18 cellular contexts compared by ENCODE assay signal in the genomic region with DNA sequence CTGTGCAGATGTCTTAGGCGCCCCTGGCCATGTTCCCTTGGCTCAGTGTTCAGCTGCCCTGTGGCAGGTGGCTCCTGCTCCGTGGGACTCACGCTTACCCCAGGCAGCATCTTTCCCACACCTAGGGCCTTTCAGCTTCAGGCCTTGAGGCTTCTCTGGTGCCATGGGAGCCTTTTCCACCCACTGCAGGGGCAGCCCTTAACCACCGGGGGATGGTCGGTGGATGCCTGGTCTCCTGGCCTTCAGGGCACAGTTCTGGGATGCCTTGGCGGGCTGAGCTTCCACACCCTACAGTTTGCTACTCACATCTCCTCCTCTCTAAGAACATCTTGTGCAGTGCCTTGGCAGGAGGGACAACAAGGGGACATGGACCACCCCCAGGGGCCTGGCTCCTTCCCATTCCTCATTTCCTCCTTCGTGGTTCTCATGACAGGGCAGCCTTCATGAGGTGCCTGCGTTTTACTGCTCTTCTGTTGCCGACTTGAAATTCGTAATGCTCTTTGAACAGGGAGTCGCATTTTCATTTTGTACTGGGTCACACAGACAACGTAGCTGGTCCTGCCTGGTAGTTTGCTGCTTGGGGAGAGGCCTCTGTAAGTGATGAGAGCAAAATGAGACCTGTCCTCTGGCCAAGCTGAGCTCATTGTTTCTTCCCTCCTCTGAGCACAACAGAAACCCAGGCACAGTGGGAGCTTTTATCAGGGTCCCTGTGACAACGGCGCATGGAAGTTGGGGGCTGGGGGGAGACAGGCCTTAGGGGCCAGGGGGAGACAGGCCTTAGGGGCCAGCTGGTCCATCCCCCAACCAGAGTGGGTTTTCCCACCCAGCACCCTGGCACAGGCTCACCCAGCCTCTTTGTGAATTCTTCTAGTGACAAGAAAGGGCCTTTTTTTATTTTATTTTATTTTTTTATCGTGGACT.
DNase-seq lines count a peak whose midpoint lies in the region; ATAC-seq, FAIRE-seq and TF ChIP-seq lines count a peak whose summit lies in the region.
"Had no signal": no experiment of that assay in that cellular context is flagged by ENCODE, and none has a peak within 500 bp of the region (broad histone marks: within the 10 kb centered on the region; RNA-seq: fewer than 3 reads in every experiment).

No MANE protein-coding gene starts in this region.

- H3K9ac ChIP-seq in K562 (ENCODE audit: insufficient read depth in 1 of 2, low read depth in 2 of 2, low read length in 2 of 2), result no peak overlapping the region; a peak in 2 of 4 replicates

- H3K9me1 ChIP-seq in K562 (ENCODE audit: control insufficient read depth, insufficient read depth, low read length), result no peaks in the 10 kb centered on the region

- no peaks in the 10 kb centered on the region for H3K27me3 ChIP-seq in GM23338 (ENCODE audit: insufficient read depth)
- no peaks in the 10 kb centered on the region for H3K27me3 ChIP-seq in K562 (ENCODE audit: control insufficient read depth in 2 of 2, insufficient read depth in 2 of 2, low read length in 2 of 2)
- H3K27me3 ChIP-seq: breast epithelium, pancreas, vagina had no signal

- H3K4me1 ChIP-seq in A549 (peaks cover 62% of the 10 kb centered on the region), GM23338 (ENCODE audit: insufficient read depth) (no peaks in the 10 kb centered on the region), K562 (replicated peaks in 1 of 2; ENCODE audit: control insufficient read depth in 2 of 2, insufficient read depth in 2 of 2, low read length in 2 of 2) (peaks cover 15 to 23% of the 10 kb centered on the region in 2 experiments)

- H3F3A ChIP-seq in GM23338 (replicated peaks; ENCODE audit: low read depth), result no peaks in the 10 kb centered on the region

- peaks cover 2% of the 10 kb centered on the region for H3K27me3 Mint-ChIP-seq in GM23338 (ENCODE audit: insufficient read depth, low read depth, poor library complexity)

- H3K27ac ChIP-seq in A549 (peak overlapping the region; percentile 90 to 92), GM23338 (ENCODE audit: low read depth) (no peak overlapping the region), K562 (ENCODE audit: extremely low read depth, low read depth, low read length) (no peak overlapping the region)
- H3K27ac ChIP-seq: pancreas, vagina had no signal

- CTCF ChIA-PET in A549 (lab: Yijun Ruan, JAX) (interaction anchor here (0.9 to 1.7 kb wide), 4 partner anchors 12 to 207 kb away, joined by 3 to 15 read pairs (median 6); no protein-coding TSS in a partner anchor), K562 (lab: Yijun Ruan, JAX; ENCODE audit: low intra/inter-chr PET ratio) (no interaction called here)

- no peak overlapping the region for H3K27ac Mint-ChIP-seq in GM23338

- H3K79me2 ChIP-seq in GM23338 (replicated peaks; ENCODE audit: insufficient read depth), result no peaks in the 10 kb centered on the region
- no peaks in the 10 kb centered on the region for H3K79me2 ChIP-seq in K562 (ENCODE audit: control insufficient read depth, insufficient read depth, low read length)

- H4K20me1 ChIP-seq in GM23338 (replicated peaks; ENCODE audit: insufficient read depth) (no peaks in the 10 kb centered on the region), K562 (replicated peaks; ENCODE audit: control insufficient read depth, insufficient read depth, low read length) (no peaks in the 10 kb centered on the region)

- TF ChIP-seq RAD21 in A549 (conservative IDR thresholded peaks at IDR 0.05 in 1 of 2, IDR thresholded peaks at IDR 0.05 in 1 of 2) (no peak), K562 (CRISPR knock-in tag; conservative IDR thresholded peaks at IDR 0.05 in 1 of 2, IDR thresholded peaks at IDR 0.05 in 1 of 2) (no peak)

- no peak for DNase-seq in A549 (ENCODE audit: low read depth in 1 of 2, low spot score in 1 of 2)
- no peak for DNase-seq in GM23338 (ENCODE audit: low spot score)
- DNase-seq in K562 (ENCODE audit: extremely low read depth in 1 of 4, low spot score in 3 of 4), result no peak
- peak; percentile 80 for DNase-seq in midbrain (lab: John Stamatoyannopoulos, UW)
- DNase-seq in AML-193 (lab: John Stamatoyannopoulos, UW), result no peak
- no peak for DNase-seq in NCI-H446 (lab: John Stamatoyannopoulos, UW)
- DNase-seq in HK-2 (ENCODE audit: unreplicated experiment), result no peak
- DNase-seq: activated CD4-positive, alpha-beta T cell treated with anti-CD3 and anti-CD28 coated beads for 48 hours; activated naive CD4-positive, alpha-beta T cell treated with anti-CD3 and anti-CD28 coated beads, Interleukin-2, amount 50 U/mL, for 16 hours; COR-L47; dermis blood vessel endothelial cell; left colon; NCI-H1436 had no signal

- POLR2A ChIA-PET in A549 (lab: Yijun Ruan, JAX) (no interaction called here), K562 (lab: Yijun Ruan, JAX) (interaction anchor here (0.6 to 4.3 kb wide), 6 partner anchors 12 to 39 kb away, joined by 3 to 35 read pairs (median 4); no protein-coding TSS in a partner anchor)

- no peak for TF ChIP-seq POLR2A in A549 (IDR thresholded peaks at IDR 0.05; ENCODE audit: low read length)
- no peak for TF ChIP-seq POLR2A in K562 (conservative IDR thresholded peaks at IDR 0.05)

- H2AFZ ChIP-seq in GM23338 (peak overlapping the region; percentile 59; the same call in 1 of the 2 replicates), K562 (ENCODE audit: low read depth, low read length) (no peak overlapping the region)

- FAIRE-seq in A549 (lab: Jason Lieb, UNC) (no peak), K562 (lab: Jason Lieb, UNC) (no peak)
- FAIRE-seq: frontal cortex, pancreas had no signal

- ATAC-seq in A549 (peak in 1 of 2 experiments; percentile 3; a peak in 1 of 6 replicates), GM23338 (peak; percentile 55), K562 (no peak), HG02759 (IDR thresholded peaks at IDR 0.05; ENCODE audit: unreplicated experiment) (no peak)
- ATAC-seq: left colon, pancreas had no signal

- H3K36me3 ChIP-seq in GM23338 (ENCODE audit: insufficient read depth) (no peaks in the 10 kb centered on the region), K562 (ENCODE audit: control insufficient read depth, insufficient read depth, low read length) (no peaks in the 10 kb centered on the region)
- H3K36me3 ChIP-seq: breast epithelium, pancreas, vagina had no signal

- in situ Hi-C loops in K562 (cut with MboI), result no loop called here

- no peaks in the 10 kb centered on the region for H3K9me3 Mint-ChIP-seq in GM23338

- H3K4me3 ChIP-seq in A549 (no peak overlapping the region), GM23338 (no peak overlapping the region), K562 (no peak overlapping the region)
- H3K4me3 ChIP-seq: breast epithelium, pancreas, vagina had no signal

- no peaks in the 10 kb centered on the region for H3K9me2 ChIP-seq in GM23338 (ENCODE audit: insufficient read depth)

- H3K4me3 Mint-ChIP-seq in GM23338, result no peak overlapping the region

- TF ChIP-seq CTCF in A549 (IDR thresholded peaks at IDR 0.05) (no peak), GM23338 (conservative IDR thresholded peaks at IDR 0.05; ENCODE audit: low read depth in 2 of 2) (no peak), K562 (IDR thresholded peaks at IDR 0.05 in 2 of 3, conservative IDR thresholded peaks at IDR 0.05 in 1 of 3; ENCODE audit: insufficient read depth in 2 of 3, low read depth in 1 of 3, low read length in 3 of 3) (no peak)

- TF ChIP-seq EP300 in A549 (IDR thresholded peaks at IDR 0.05) (no peak), K562 (IDR thresholded peaks at IDR 0.05; ENCODE audit: low read length) (no peak)

- WGBS in A549 (ENCODE audit: missing lambda C conversion rate), result 98% methylated on average over 11 of the region's 15 CpGs
- 56% methylated on average over 15 of the region's 15 CpGs for WGBS in K562 (ENCODE audit: insufficient coverage, low coverage, missing lambda C conversion rate)

- H3K9me3 ChIP-seq in A549 (no peaks in the 10 kb centered on the region), K562 (replicated peaks; ENCODE audit: control insufficient read depth, insufficient read depth, low read depth, low read length) (no peaks in the 10 kb centered on the region)
- H3K9me3 ChIP-seq: breast epithelium, pancreas, vagina had no signal

- H3K4me1 Mint-ChIP-seq in GM23338, result peaks cover 17% of the 10 kb centered on the region

- H3K4me2 ChIP-seq in A549 (peak overlapping the region; percentile 77; the same call in 2 of the 3 replicates), GM23338 (no peak overlapping the region), K562 (ENCODE audit: insufficient read depth, low read length) (no peak overlapping the region)

- intact Hi-C loops in K562 (cut with micrococcal nuclease), result no loop called here

- BruUV-seq in K562 (replicated peaks; lab: Mats Ljungman, UMichigan), result no TSS peak

- H3K36me3 Mint-ChIP-seq in GM23338 (ENCODE audit: low read depth), result no peaks in the 10 kb centered on the region

TF ChIP-seq in A549, 52 proteins besides CTCF, POLR2A, EP300 and RAD21 (continues in another document):
- TF ChIP-seq, protein P1, sequence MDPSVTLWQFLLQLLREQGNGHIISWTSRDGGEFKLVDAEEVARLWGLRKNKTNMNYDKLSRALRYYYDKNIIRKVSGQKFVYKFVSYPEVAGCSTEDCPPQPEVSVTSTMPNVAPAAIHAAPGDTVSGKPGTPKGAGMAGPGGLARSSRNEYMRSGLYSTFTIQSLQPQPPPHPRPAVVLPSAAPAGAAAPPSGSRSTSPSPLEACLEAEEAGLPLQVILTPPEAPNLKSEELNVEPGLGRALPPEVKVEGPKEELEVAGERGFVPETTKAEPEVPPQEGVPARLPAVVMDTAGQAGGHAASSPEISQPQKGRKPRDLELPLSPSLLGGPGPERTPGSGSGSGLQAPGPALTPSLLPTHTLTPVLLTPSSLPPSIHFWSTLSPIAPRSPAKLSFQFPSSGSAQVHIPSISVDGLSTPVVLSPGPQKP (IDR thresholded peaks at IDR 0.05; ENCODE audit: low read depth, low read length), result no peak

TF ChIP-seq in K562, 482 proteins besides CTCF, POLR2A, EP300 and RAD21 (continues in another document):
- TF ChIP-seq ZNF780A (CRISPR knock-in tag; IDR thresholded peaks at IDR 0.05) (no peak), TFAP4 (CRISPR knock-in tag; IDR thresholded peaks at IDR 0.05; ENCODE audit: borderline replicate concordance) (0 out of 2 replicates have a peak, but pooled peaks have one; percentile 18), STAG1 (CRISPR knock-in tag; IDR thresholded peaks at IDR 0.05; ENCODE audit: borderline replicate concordance) (peak; percentile 26; the same call in 1 of the 2 replicates), RAD51 (IDR thresholded peaks at IDR 0.05; ENCODE audit: borderline replicate concordance, low read depth) (no peak)

Comparison
In these comparisons a context has a peak if more than half of its experiments do, and no peak if none do; other contexts are left out.
1. H3K27ac ChIP-seq: peak in A549 (2 of 2); none in GM23338 (single experiment) and K562 (single experiment).